1 cellular context compared by ENCODE assay signal in the genomic region with DNA sequence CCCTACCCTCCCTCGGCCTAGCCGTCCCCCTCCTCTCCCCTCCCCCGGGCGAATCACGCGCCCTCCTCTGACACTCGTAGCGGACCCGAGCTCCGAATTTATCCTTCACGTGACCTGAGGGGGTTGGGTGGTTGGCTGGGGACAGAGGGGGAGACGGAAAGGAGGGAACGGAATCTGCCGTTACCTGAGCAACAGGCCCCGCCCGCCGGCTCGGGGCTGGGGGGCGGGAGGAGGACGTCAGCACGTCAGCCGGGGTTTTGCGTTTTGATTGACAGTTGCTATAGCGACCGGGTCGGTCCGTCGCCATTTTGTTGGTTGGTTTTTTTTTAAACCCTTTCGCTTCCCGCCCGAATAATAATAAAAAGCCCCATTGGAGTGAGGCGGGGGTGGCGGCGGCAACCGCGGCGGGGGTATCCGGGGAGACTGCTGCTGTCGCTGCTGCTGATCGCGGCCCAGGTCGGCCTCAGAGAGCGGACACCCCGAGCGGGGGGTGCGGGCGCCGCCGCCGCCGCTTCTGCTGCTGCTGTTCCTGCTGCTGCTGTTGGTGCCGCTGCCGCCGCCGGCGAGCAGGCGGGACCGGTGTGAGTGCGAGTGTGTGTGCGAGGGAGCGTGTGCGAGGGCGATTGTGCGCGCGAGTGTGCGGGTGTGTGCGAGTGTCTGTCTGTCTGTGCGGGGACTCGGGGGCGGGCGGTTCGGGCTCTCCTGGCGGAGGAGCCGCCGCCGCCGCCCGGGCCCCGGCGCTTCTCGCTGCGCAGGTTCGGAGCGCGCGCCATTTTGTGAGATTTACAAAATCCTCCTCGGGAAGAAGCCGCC.
A peak's percentile ranks its signal among the peaks of the same experiment; 100 is the strongest.
TF ChIP-seq lines count a peak whose summit lies in the region.

A gene (plus strand): TSS at position 286 of the 813 bp plus-strand sequence. CDS start 53,602 bp downstream, outside the sequence.

TF ChIP-seq in HepG2, 621 proteins besides CTCF, POLR2A, EP300 and RAD21 (continued from another document and continues in another):
- TF ChIP-seq, protein P1, sequence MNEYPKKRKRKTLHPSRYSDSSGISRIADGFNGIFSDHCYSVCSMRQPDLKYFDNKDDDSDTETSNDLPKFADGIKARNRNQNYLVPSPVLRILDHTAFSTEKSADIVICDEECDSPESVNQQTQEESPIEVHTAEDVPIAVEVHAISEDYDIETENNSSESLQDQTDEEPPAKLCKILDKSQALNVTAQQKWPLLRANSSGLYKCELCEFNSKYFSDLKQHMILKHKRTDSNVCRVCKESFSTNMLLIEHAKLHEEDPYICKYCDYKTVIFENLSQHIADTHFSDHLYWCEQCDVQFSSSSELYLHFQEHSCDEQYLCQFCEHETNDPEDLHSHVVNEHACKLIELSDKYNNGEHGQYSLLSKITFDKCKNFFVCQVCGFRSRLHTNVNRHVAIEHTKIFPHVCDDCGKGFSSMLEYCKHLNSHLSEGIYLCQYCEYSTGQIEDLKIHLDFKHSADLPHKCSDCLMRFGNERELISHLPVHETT (CRISPR knock-in tag; conservative IDR thresholded peaks at IDR 0.05), result 0 out of 2 replicates have a peak, but pooled peaks have one; percentile 19
- TF ChIP-seq ZNF816 (CRISPR knock-in tag; IDR thresholded peaks at IDR 0.05; ENCODE audit: borderline replicate concordance), result 0 out of 2 replicates have a peak, but pooled peaks have one; percentile 44
- TF ChIP-seq KMT2B (CRISPR knock-in tag; IDR thresholded peaks at IDR 0.05), result peak; percentile 73
- peak; percentile 37; the same call in 1 of the 2 replicates for TF ChIP-seq ZNF263 (CRISPR knock-in tag; IDR thresholded peaks at IDR 0.05)
- no peak for TF ChIP-seq ZNF850 (CRISPR knock-in tag; conservative IDR thresholded peaks at IDR 0.05)
- TF ChIP-seq ZNF652 (CRISPR knock-in tag; IDR thresholded peaks at IDR 0.05; ENCODE audit: borderline replicate concordance, low read depth), result peak; percentile 37; the same call in 1 of the 2 replicates
- peak; percentile 43; the same call in 1 of the 2 replicates for TF ChIP-seq GABPA (IDR thresholded peaks at IDR 0.05; ENCODE audit: low read depth, low read length)
- peak; percentile 81 for TF ChIP-seq GABPA (CRISPR knock-in tag; IDR thresholded peaks at IDR 0.05; ENCODE audit: low read depth)
- peak; percentile 22; the same call in 1 of the 2 replicates for TF ChIP-seq HOXA3 (CRISPR knock-in tag; IDR thresholded peaks at IDR 0.05)
- peak; percentile 95 for TF ChIP-seq RFX3 (CRISPR knock-in tag; IDR thresholded peaks at IDR 0.05)
- TF ChIP-seq HDAC1 (CRISPR knock-in tag; IDR thresholded peaks at IDR 0.05), result peak; percentile 58
- TF ChIP-seq BHLHE40 (IDR thresholded peaks at IDR 0.05; ENCODE audit: low read length), result peak; percentile 95
- no peak for TF ChIP-seq SNAPC2 (CRISPR knock-in tag; IDR thresholded peaks at IDR 0.05)
- TF ChIP-seq ZNF720 (CRISPR knock-in tag; IDR thresholded peaks at IDR 0.05), result no peak
- TF ChIP-seq ZNF430 (CRISPR knock-in tag; IDR thresholded peaks at IDR 0.05), result no peak
- no peak for TF ChIP-seq HCFC1 (IDR thresholded peaks at IDR 0.05; ENCODE audit: low read depth, low read length)
- TF ChIP-seq ZNF44 (CRISPR knock-in tag; IDR thresholded peaks at IDR 0.05), result no peak
- TF ChIP-seq HNRNPLL (IDR thresholded peaks at IDR 0.05; ENCODE audit: low read depth, low read length, poor library complexity, severe bottlenecking), result peak; percentile 38
- TF ChIP-seq, protein P2, sequence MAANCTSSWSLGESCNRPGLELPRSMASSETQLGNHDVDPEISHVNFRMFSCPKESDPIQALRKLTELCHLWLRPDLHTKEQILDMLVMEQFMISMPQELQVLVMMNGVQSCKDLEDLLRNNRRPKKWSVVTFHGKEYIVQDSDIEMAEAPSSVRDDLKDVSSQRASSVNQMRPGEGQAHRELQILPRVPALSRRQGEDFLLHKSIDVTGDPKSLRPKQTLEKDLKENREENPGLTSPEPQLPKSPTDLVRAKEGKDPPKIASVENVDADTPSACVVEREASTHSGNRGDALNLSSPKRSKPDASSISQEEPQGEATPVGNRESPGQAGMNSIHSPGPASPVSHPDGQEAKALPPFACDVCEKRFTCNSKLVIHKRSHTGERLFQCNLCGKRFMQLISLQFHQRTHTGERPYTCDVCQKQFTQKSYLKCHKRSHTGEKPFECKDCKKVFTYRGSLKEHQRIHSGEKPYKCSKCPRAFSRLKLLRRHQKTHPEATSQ (CRISPR knock-in tag; IDR thresholded peaks at IDR 0.05; ENCODE audit: borderline replicate concordance), result 0 out of 2 replicates have a peak, but pooled peaks have one; percentile 44
- peak; percentile 57 for TF ChIP-seq RBM39 (IDR thresholded peaks at IDR 0.05; ENCODE audit: low read depth, low read length, poor library complexity, severe bottlenecking)
- TF ChIP-seq YY1 (IDR thresholded peaks at IDR 0.05; ENCODE audit: insufficient read depth, insufficient replicate concordance, low read depth, low read length), result peak; percentile 90
- no peak for TF ChIP-seq JUNB (CRISPR knock-in tag; IDR thresholded peaks at IDR 0.05; ENCODE audit: borderline replicate concordance)
- peak; percentile 50; the same call in 1 of the 2 replicates for TF ChIP-seq POLR2AphosphoS5 (IDR thresholded peaks at IDR 0.05; ENCODE audit: low read depth, low read length)
- no peak for TF ChIP-seq JDP2 (CRISPR knock-in tag; IDR thresholded peaks at IDR 0.05; ENCODE audit: borderline replicate concordance)
- no peak for TF ChIP-seq MAFF (IDR thresholded peaks at IDR 0.05; ENCODE audit: low read depth, low read length)
- TF ChIP-seq ATF1 (CRISPR knock-in tag; IDR thresholded peaks at IDR 0.05), result peak; percentile 45; the same call in 1 of the 2 replicates
- peak; percentile 77 for TF ChIP-seq PHF8 (CRISPR knock-in tag; IDR thresholded peaks at IDR 0.05)
- TF ChIP-seq, protein P3, sequence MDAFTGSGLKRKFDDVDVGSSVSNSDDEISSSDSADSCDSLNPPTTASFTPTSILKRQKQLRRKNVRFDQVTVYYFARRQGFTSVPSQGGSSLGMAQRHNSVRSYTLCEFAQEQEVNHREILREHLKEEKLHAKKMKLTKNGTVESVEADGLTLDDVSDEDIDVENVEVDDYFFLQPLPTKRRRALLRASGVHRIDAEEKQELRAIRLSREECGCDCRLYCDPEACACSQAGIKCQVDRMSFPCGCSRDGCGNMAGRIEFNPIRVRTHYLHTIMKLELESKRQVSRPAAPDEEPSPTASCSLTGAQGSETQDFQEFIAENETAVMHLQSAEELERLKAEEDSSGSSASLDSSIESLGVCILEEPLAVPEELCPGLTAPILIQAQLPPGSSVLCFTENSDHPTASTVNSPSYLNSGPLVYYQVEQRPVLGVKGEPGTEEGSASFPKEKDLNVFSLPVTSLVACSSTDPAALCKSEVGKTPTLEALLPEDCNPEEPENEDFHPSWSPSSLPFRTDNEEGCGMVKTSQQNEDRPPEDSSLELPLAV (CRISPR knock-in tag; conservative IDR thresholded peaks at IDR 0.05; ENCODE audit: low read depth), result no peak
- TF ChIP-seq ZNF550 (CRISPR knock-in tag; IDR thresholded peaks at IDR 0.05; ENCODE audit: borderline replicate concordance), result no peak
- TF ChIP-seq KAT7 (CRISPR knock-in tag; IDR thresholded peaks at IDR 0.05; ENCODE audit: borderline replicate concordance), result peak; percentile 88
- TF ChIP-seq SRY (CRISPR knock-in tag; IDR thresholded peaks at IDR 0.05), result no peak
- TF ChIP-seq, protein P4, sequence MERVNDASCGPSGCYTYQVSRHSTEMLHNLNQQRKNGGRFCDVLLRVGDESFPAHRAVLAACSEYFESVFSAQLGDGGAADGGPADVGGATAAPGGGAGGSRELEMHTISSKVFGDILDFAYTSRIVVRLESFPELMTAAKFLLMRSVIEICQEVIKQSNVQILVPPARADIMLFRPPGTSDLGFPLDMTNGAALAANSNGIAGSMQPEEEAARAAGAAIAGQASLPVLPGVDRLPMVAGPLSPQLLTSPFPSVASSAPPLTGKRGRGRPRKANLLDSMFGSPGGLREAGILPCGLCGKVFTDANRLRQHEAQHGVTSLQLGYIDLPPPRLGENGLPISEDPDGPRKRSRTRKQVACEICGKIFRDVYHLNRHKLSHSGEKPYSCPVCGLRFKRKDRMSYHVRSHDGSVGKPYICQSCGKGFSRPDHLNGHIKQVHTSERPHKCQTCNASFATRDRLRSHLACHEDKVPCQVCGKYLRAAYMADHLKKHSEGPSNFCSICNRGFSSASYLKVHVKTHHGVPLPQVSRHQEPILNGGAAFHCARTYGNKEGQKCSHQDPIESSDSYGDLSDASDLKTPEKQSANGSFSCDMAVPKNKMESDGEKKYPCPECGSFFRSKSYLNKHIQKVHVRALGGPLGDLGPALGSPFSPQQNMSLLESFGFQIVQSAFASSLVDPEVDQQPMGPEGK (CRISPR knock-in tag; IDR thresholded peaks at IDR 0.05), result peak; percentile 78
- peak; percentile 90 for TF ChIP-seq YEATS4 (CRISPR knock-in tag; IDR thresholded peaks at IDR 0.05; ENCODE audit: borderline replicate concordance)
- 0 out of 2 replicates have a peak, but pooled peaks have one; percentile 26 for TF ChIP-seq ARNT2 (CRISPR knock-in tag; IDR thresholded peaks at IDR 0.05; ENCODE audit: low read depth)
- no peak for TF ChIP-seq FIP1L1 (IDR thresholded peaks at IDR 0.05; ENCODE audit: borderline replicate concordance, insufficient read depth, low read depth, low read length)
- TF ChIP-seq, protein P5, sequence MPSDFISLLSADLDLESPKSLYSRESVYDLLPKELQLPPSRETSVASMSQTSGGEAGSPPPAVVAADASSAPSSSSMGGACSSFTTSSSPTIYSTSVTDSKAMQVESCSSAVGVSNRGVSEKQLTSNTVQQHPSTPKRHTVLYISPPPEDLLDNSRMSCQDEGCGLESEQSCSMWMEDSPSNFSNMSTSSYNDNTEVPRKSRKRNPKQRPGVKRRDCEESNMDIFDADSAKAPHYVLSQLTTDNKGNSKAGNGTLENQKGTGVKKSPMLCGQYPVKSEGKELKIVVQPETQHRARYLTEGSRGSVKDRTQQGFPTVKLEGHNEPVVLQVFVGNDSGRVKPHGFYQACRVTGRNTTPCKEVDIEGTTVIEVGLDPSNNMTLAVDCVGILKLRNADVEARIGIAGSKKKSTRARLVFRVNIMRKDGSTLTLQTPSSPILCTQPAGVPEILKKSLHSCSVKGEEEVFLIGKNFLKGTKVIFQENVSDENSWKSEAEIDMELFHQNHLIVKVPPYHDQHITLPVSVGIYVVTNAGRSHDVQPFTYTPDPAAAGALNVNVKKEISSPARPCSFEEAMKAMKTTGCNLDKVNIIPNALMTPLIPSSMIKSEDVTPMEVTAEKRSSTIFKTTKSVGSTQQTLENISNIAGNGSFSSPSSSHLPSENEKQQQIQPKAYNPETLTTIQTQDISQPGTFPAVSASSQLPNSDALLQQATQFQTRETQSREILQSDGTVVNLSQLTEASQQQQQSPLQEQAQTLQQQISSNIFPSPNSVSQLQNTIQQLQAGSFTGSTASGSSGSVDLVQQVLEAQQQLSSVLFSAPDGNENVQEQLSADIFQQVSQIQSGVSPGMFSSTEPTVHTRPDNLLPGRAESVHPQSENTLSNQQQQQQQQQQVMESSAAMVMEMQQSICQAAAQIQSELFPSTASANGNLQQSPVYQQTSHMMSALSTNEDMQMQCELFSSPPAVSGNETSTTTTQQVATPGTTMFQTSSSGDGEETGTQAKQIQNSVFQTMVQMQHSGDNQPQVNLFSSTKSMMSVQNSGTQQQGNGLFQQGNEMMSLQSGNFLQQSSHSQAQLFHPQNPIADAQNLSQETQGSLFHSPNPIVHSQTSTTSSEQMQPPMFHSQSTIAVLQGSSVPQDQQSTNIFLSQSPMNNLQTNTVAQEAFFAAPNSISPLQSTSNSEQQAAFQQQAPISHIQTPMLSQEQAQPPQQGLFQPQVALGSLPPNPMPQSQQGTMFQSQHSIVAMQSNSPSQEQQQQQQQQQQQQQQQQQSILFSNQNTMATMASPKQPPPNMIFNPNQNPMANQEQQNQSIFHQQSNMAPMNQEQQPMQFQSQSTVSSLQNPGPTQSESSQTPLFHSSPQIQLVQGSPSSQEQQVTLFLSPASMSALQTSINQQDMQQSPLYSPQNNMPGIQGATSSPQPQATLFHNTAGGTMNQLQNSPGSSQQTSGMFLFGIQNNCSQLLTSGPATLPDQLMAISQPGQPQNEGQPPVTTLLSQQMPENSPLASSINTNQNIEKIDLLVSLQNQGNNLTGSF (CRISPR knock-in tag; IDR thresholded peaks at IDR 0.05), result no peak
- no peak for TF ChIP-seq TAF15 (IDR thresholded peaks at IDR 0.05; ENCODE audit: low read depth, low read length, poor library complexity, severe bottlenecking)
- TF ChIP-seq ZNF589 (CRISPR knock-in tag; conservative IDR thresholded peaks at IDR 0.05), result peak; percentile 46; the same call in 1 of the 2 replicates
- TF ChIP-seq, protein P6, sequence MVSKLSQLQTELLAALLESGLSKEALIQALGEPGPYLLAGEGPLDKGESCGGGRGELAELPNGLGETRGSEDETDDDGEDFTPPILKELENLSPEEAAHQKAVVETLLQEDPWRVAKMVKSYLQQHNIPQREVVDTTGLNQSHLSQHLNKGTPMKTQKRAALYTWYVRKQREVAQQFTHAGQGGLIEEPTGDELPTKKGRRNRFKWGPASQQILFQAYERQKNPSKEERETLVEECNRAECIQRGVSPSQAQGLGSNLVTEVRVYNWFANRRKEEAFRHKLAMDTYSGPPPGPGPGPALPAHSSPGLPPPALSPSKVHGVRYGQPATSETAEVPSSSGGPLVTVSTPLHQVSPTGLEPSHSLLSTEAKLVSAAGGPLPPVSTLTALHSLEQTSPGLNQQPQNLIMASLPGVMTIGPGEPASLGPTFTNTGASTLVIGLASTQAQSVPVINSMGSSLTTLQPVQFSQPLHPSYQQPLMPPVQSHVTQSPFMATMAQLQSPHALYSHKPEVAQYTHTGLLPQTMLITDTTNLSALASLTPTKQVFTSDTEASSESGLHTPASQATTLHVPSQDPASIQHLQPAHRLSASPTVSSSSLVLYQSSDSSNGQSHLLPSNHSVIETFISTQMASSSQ (IDR thresholded peaks at IDR 0.05; ENCODE audit: low read depth), result no peak
- TF ChIP-seq, protein P6 (CRISPR knock-in tag; IDR thresholded peaks at IDR 0.05; ENCODE audit: borderline replicate concordance), result peak; percentile 49; the same call in 1 of the 2 replicates
- no peak for TF ChIP-seq RFXANK (CRISPR knock-in tag; IDR thresholded peaks at IDR 0.05)
- TF ChIP-seq, protein P7, sequence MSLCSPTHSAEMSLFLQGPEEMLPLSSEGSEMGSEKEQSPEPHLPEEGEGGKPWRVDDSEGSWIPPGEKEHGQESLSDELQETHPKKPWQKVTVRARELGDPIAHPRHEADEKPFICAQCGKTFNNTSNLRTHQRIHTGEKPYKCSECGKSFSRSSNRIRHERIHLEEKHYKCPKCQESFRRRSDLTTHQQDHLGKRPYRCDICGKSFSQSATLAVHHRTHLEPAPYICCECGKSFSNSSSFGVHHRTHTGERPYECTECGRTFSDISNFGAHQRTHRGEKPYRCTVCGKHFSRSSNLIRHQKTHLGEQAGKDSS (CRISPR knock-in tag; IDR thresholded peaks at IDR 0.05; ENCODE audit: borderline replicate concordance, low read depth), result peak; percentile 49; the same call in 1 of the 2 replicates
